Comparison of ENCODE assay signal across 23 cellular contexts in genomic region chr14:61994589-61994988, GRCh38.
DNase-seq lines count a peak whose midpoint lies in the region; ATAC-seq, FAIRE-seq and TF ChIP-seq lines count a peak whose summit lies in the region.
"Had no signal": no experiment of that assay in that cellular context is flagged by ENCODE, and none has a peak within 500 bp of the region (broad histone marks: within the 10 kb centered on the region; RNA-seq: fewer than 3 reads in every experiment).

No MANE protein-coding gene starts in this region.

- no peaks in the 10 kb centered on the region for H3K27me3 ChIP-seq in PC-3 (ENCODE audit: low read length)
- H3K27me3 ChIP-seq: BLaER1 treated with 17β-estradiol and CSF1 and Interleukin-3, amounts not matched to agents 10 nM and 100 nM had no signal

- peaks cover 33% of the 10 kb centered on the region for H3K79me2 ChIP-seq in PC-3 (ENCODE audit: low read length)

- 0 out of 2 replicates have a peak overlapping the region, but pooled peaks have one; percentile 6 for H3K27ac ChIP-seq in PC-3 (ENCODE audit: low read length)
- H3K27ac ChIP-seq: 22Rv1; A549; BLaER1 treated with 17β-estradiol and CSF1 and Interleukin-3, amounts not matched to agents 10 nM and 100 nM; C4-2B had no signal

- no peak overlapping the region for H3K9ac ChIP-seq in PC-3 (ENCODE audit: low read length)
- H3K9ac ChIP-seq: BLaER1 treated with 17β-estradiol and CSF1 and Interleukin-3, amounts not matched to agents 10 nM and 100 nM had no signal

- peak; percentile 11 for DNase-seq in NCI-H748 (lab: John Stamatoyannopoulos, UW; ENCODE audit: unreplicated experiment)
- no peak for DNase-seq in NCI-H748 treated with DMSO at 0.1 percent for 48 hours (lab: John Stamatoyannopoulos, UW)
- no peak for DNase-seq in HTR-8/SVneo (ENCODE audit: insufficient read length, low spot score)
- no peak for DNase-seq in PC-3
- no peak for DNase-seq in NCI-H82 treated with DMSO at 0.1 percent for 48 hours (lab: John Stamatoyannopoulos, UW; ENCODE audit: unreplicated experiment)
- DNase-seq: AML-193; Caco-2; Calu3; CD4-positive, alpha-beta T cell; CD8-positive, alpha-beta T cell; DMS79 treated with DMSO at 0.1 percent for 48 hours; GF-D8 had no signal

- H3K4me1 ChIP-seq in PC-3 (ENCODE audit: insufficient read depth, low read length), result peaks cover 40% of the 10 kb centered on the region
- H3K4me1 ChIP-seq: A549; BLaER1 treated with 17β-estradiol and CSF1 and Interleukin-3, amounts not matched to agents 10 nM and 100 nM; Caco-2 had no signal

- H2AFZ ChIP-seq in PC-3 (ENCODE audit: low read length), result no peak overlapping the region

- no peaks in the 10 kb centered on the region for H4K20me1 ChIP-seq in PC-3 (ENCODE audit: low read length)
- H4K20me1 ChIP-seq: BLaER1 treated with 17β-estradiol and CSF1 and Interleukin-3, amounts not matched to agents 10 nM and 100 nM had no signal

- no peak for TF ChIP-seq CTCF in PC-3 (conservative IDR thresholded peaks at IDR 0.05; ENCODE audit: low read depth, low read length)

- no peak overlapping the region for H3K4me2 ChIP-seq in PC-3 (ENCODE audit: low read length)
- H3K4me2 ChIP-seq: A549; BLaER1 treated with 17β-estradiol and CSF1 and Interleukin-3, amounts not matched to agents 10 nM and 100 nM had no signal

- no peak overlapping the region for H3K4me3 ChIP-seq in PC-3 (ENCODE audit: low read length)
- H3K4me3 ChIP-seq: A549; BLaER1 treated with 17β-estradiol and CSF1 and Interleukin-3, amounts not matched to agents 10 nM and 100 nM had no signal

- intact Hi-C loops in PC-3 (cut with micrococcal nuclease), result loop anchor here (5.0 kb wide), 1 partner anchor 232 kb away; the partner anchor contains the start of gene SNAPC1

- FAIRE-seq in HTR-8/SVneo (lab: Jason Lieb, UNC) (peak; percentile 99), islet of Langerhans (lab: Jason Lieb, UNC) (peak; percentile 53)
- FAIRE-seq: A549, D721Med, G401.6, GM12891, GM18507 had no signal

- CTCF ChIA-PET in PC-3 (lab: Charles Lee), result no interaction called here

- 0 out of 2 replicates have a peak, but pooled peaks cover 7% of the 10 kb centered on the region for H3K36me3 ChIP-seq in PC-3 (ENCODE audit: low read depth, low read length)
- H3K36me3 ChIP-seq: BLaER1 treated with 17β-estradiol and CSF1 and Interleukin-3, amounts not matched to agents 10 nM and 100 nM had no signal

- no peaks in the 10 kb centered on the region for H3K9me2 ChIP-seq in PC-3 (replicated peaks; ENCODE audit: low read length)

- ATAC-seq in PC-3 (no peak), HG03095 (IDR thresholded peaks at IDR 0.05; ENCODE audit: unreplicated experiment) (no peak), HG03108 (IDR thresholded peaks at IDR 0.05; ENCODE audit: unreplicated experiment) (no peak)
- ATAC-seq: A549; CD8-positive, alpha-beta T cell had no signal

- BruUV-seq in PC-3 (replicated peaks; lab: Mats Ljungman, UMichigan), result no TSS peak

- H3K9me3 ChIP-seq in PC-3 (ENCODE audit: low read length), result no peaks in the 10 kb centered on the region
- H3K9me3 ChIP-seq: A549; BLaER1 treated with 17β-estradiol and CSF1 and Interleukin-3, amounts not matched to agents 10 nM and 100 nM; Caco-2 had no signal

- POLR2A ChIA-PET in PC-3 (lab: Charles Lee; ENCODE audit: unreplicated experiment), result no interaction called here

- peaks cover 8% of the 10 kb centered on the region for H3F3A ChIP-seq in PC-3 (ENCODE audit: low read length, unreplicated experiment)
